ENCODE assay signal across 8 cellular contexts in the genomic region with DNA sequence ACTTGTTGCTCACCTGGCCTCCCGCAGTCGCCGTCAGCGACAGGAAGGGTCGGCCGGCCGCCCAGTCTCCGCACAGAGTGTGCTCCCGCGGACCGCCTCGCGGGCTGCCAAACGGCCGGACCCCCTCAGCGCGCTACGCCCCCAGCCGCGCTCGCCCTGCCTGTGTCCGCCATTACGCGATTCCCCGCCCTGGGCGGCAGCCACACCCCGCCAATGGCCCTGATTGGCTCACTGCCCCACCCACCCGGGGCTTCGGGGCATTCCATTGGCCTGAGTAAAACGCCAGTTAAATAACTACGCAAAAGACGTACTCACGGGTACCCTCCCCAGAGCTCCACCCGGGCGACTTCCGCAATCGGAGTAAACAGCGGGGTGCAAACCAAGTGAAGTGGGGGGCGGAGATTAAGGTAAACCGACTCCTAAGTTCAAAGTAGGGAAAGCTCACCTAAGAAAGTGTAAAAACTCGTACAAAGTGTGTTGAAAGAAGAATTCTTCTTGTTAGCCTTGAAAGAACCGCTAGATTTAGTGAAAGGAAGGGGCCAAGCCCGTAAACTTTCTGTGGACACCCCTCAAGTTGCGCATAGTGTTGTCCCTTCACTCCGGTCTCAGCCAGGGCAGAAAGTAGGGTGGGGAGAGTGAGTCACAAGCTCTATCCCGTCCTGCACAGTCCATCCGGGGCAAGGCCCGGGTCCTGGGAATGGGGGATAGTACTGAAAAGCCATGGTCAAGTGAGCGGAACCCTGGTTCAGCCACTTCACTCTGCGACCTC. TPM values are rescaled to one million over a fixed set of nuclear protein-coding genes. Genes with fewer than 3 reads are reported as not detected.
DNase-seq lines count a peak whose midpoint lies in the region; ATAC-seq and TF ChIP-seq lines count a peak whose summit lies in the region.

Gene WASF2, minus strand, starts transcription at position 195 of the 769 bp plus-strand sequence. CDS start 61,277 bp downstream, outside the sequence.

- no peaks in the 10 kb centered on the region for H3K27me3 Mint-ChIP-seq in activated CD4-positive, alpha-beta T cell treated with anti-CD3 and anti-CD28 coated beads, Interleukin-2, amount 10 ng/mL, durations not matched to agents 24 days and 14 days

- peaks cover 2% of the 10 kb centered on the region for H3K36me3 Mint-ChIP-seq in activated CD4-positive, alpha-beta T cell treated with anti-CD3 and anti-CD28 coated beads, Interleukin-2, amount 10 ng/mL, durations not matched to agents 24 days and 14 days (ENCODE audit: low read depth)

- intact Hi-C loops in activated CD4-positive, alpha-beta T cell treated with anti-CD3 and anti-CD28 coated beads, Interleukin-2, amount 10 ng/mL, durations not matched to agents 24 days and 14 days (cut with micrococcal nuclease) = loop anchor here (1.0 to 5.0 kb wide), 4 partner anchors 32 to 168 kb away; partner anchors contain the start of gene TMEM222
- intact Hi-C loops in colonic mucosa (cut with DNase I) = no loop called here

- TF ChIP-seq CTCF in BE2C (IDR thresholded peaks at IDR 0.05; ENCODE audit: low read depth, low read length) (no peak), colonic mucosa (IDR thresholded peaks at IDR 0.05) (no peak)

- no peaks in the 10 kb centered on the region for H3K36me3 ChIP-seq in BE2C
- no peaks in the 10 kb centered on the region for H3K36me3 ChIP-seq in colonic mucosa

- peak within 1 kb of the TSS; percentile 99 for H3K27ac Mint-ChIP-seq in activated CD4-positive, alpha-beta T cell treated with anti-CD3 and anti-CD28 coated beads, Interleukin-2, amount 10 ng/mL, durations not matched to agents 24 days and 14 days

- ATAC-seq in GM19324 (IDR thresholded peaks at IDR 0.05; ENCODE audit: low FRiP score, unreplicated experiment) (peak; percentile 92), HG03469 (IDR thresholded peaks at IDR 0.05; ENCODE audit: unreplicated experiment) (peak; percentile 58)

- H3K9me3 ChIP-seq in BE2C (no peaks in the 10 kb centered on the region), colonic mucosa (no peaks in the 10 kb centered on the region)

- no peaks in the 10 kb centered on the region for H3K4me1 ChIP-seq in BE2C
- peaks cover 10% of the 10 kb centered on the region for H3K4me1 ChIP-seq in colonic mucosa

- H3K27ac ChIP-seq in colonic mucosa (peak within 1 kb of the TSS; percentile 99), layer of hippocampus (ENCODE audit: low read depth, low read length) (peak within 1 kb of the TSS; percentile 100)

- peak within 1 kb of the TSS; percentile 88 for H3K4me3 ChIP-seq in BE2C (ENCODE audit: low read depth, low read length)
- peak within 1 kb of the TSS; percentile 93 for H3K4me3 ChIP-seq in colonic mucosa

- peaks cover 25% of the 10 kb centered on the region for H3K4me1 Mint-ChIP-seq in activated CD4-positive, alpha-beta T cell treated with anti-CD3 and anti-CD28 coated beads, Interleukin-2, amount 10 ng/mL, durations not matched to agents 24 days and 14 days

- H3K4me3 Mint-ChIP-seq in activated CD4-positive, alpha-beta T cell treated with anti-CD3 and anti-CD28 coated beads, Interleukin-2, amount 10 ng/mL, durations not matched to agents 24 days and 14 days = peak within 1 kb of the TSS; percentile 89

- H3K9ac ChIP-seq in colonic mucosa (ENCODE audit: low read depth in 2 of 2, low read length in 2 of 2) = peak within 1 kb of the TSS; percentile 100

- H3K27me3 ChIP-seq in BE2C (no peaks in the 10 kb centered on the region), colonic mucosa (no peaks in the 10 kb centered on the region), layer of hippocampus (ENCODE audit: control insufficient read depth, insufficient read depth, low read length) (no peaks in the 10 kb centered on the region)

- DNase-seq in BE2C (peak; percentile 93), NCI-H526 treated with DMSO at 0.1 percent for 48 hours (lab: John Stamatoyannopoulos, UW) (peak; percentile 95), colonic mucosa (peak; percentile 98)
- peak; percentile 99 for DNase-seq in activated CD4-positive, alpha-beta T cell treated with anti-CD3 and anti-CD28 coated beads, Interleukin-2, amount 10 ng/mL, durations not matched to agents 24 days and 14 days
- DNase-seq in stimulated activated CD4-positive, alpha-beta T cell treated with anti-CD3 and anti-CD28 coated beads, Interleukin-1b, Interleukin-23, amount 100 ng/mL, for 4 hours (ENCODE audit: low read depth in 2 of 2) = peak; percentile 92 to 95

- no peaks in the 10 kb centered on the region for H3K9me3 Mint-ChIP-seq in activated CD4-positive, alpha-beta T cell treated with anti-CD3 and anti-CD28 coated beads, Interleukin-2, amount 10 ng/mL, durations not matched to agents 24 days and 14 days

RNA-seq across cellular contexts. Expression of gene WASF2, which starts in this region (rescaled TPM):
- 23.6 TPM for polyA plus RNA-seq in BE2C (2012; ENCODE audit: insufficient read depth, insufficient read length, low read depth)
- 109 TPM in 2 replicates for total RNA-seq in activated CD4-positive, alpha-beta T cell treated with anti-CD3 and anti-CD28 coated beads, Interleukin-2, amount 10 ng/mL, durations not matched to agents 24 days and 14 days
- total RNA-seq in colonic mucosa = 100 to 1,000 TPM; 120 to 168 TPM

Comparison
In these comparisons a context has a peak if more than half of its experiments do, and no peak if none do; other contexts are left out.
1. Peak in every context shown above with its lines: DNase-seq, ATAC-seq, H3K4me3 ChIP-seq and H3K27ac ChIP-seq.